1 cellular context compared by ENCODE assay signal in genomic region chr19:43901395-43902390, GRCh38.
TF ChIP-seq lines count a peak whose summit lies in the region.

No MANE protein-coding gene starts in this region.

TF ChIP-seq in HEK293, 187 proteins besides CTCF, POLR2A, EP300 and RAD21 (continued from another document):
- TF ChIP-seq, protein P1, sequence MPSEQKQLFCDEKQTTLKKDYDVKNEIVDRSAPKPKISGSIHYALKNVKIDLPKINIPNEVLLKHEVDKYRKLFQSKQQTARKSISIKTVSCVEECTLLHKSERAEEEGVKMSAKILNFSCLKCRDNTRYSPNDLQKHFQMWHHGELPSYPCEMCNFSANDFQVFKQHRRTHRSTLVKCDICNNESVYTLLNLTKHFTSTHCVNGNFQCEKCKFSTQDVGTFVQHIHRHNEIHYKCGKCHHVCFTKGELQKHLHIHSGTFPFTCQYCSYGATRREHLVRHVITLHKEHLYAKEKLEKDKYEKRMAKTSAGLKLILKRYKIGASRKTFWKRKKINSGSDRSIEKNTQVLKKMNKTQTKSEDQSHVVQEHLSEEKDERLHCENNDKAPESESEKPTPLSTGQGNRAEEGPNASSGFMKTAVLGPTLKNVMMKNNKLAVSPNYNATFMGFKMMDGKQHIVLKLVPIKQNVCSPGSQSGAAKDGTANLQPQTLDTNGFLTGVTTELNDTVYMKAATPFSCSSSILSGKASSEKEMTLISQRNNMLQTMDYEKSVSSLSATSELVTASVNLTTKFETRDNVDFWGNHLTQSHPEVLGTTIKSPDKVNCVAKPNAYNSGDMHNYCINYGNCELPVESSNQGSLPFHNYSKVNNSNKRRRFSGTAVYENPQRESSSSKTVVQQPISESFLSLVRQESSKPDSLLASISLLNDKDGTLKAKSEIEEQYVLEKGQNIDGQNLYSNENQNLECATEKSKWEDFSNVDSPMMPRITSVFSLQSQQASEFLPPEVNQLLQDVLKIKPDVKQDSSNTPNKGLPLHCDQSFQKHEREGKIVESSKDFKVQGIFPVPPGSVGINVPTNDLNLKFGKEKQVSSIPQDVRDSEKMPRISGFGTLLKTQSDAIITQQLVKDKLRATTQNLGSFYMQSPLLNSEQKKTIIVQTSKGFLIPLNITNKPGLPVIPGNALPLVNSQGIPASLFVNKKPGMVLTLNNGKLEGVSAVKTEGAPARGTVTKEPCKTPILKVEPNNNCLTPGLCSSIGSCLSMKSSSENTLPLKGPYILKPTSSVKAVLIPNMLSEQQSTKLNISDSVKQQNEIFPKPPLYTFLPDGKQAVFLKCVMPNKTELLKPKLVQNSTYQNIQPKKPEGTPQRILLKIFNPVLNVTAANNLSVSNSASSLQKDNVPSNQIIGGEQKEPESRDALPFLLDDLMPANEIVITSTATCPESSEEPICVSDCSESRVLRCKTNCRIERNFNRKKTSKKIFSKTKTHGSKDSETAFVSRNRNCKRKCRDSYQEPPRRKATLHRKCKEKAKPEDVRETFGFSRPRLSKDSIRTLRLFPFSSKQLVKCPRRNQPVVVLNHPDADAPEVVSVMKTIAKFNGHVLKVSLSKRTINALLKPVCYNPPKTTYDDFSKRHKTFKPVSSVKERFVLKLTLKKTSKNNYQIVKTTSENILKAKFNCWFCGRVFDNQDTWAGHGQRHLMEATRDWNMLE (tag by site-specific recombination; conservative IDR thresholded peaks at IDR 0.05; ENCODE audit: low read depth) = peak; percentile 100
- TF ChIP-seq MEIS1 (CRISPR knock-in tag; IDR thresholded peaks at IDR 0.05; ENCODE audit: borderline replicate concordance) (no peak), MZF1 (tag by site-specific recombination; IDR thresholded peaks at IDR 0.05; ENCODE audit: borderline replicate concordance) (peak; percentile 46; the same call in 1 of the 2 replicates), ZNF596 (tag by site-specific recombination; IDR thresholded peaks at IDR 0.05) (no peak), RBAK (tag by site-specific recombination; IDR thresholded peaks at IDR 0.05) (peak; percentile 14; the same call in 1 of the 2 replicates), ZNF16 (tag by site-specific recombination; IDR thresholded peaks at IDR 0.05; ENCODE audit: low read depth) (peak; percentile 11; the same call in 1 of the 2 replicates), ZNF777 (tag by site-specific recombination; IDR thresholded peaks at IDR 0.05; ENCODE audit: borderline replicate concordance) (peak; percentile 96), MYNN (tag by site-specific recombination; IDR thresholded peaks at IDR 0.05; ENCODE audit: borderline replicate concordance) (peak; percentile 76; the same call in 1 of the 2 replicates), ZNF184 (tag by site-specific recombination; IDR thresholded peaks at IDR 0.05) (no peak), SP7 (tag by site-specific recombination; IDR thresholded peaks at IDR 0.05) (peak; percentile 78; the same call in 1 of the 2 replicates), ZNF629 (tag by site-specific recombination; IDR thresholded peaks at IDR 0.05) (peak; percentile 74), FEZF1 (tag by site-specific recombination; IDR thresholded peaks at IDR 0.05) (peak; percentile 32; the same call in 1 of the 2 replicates), KLF9 (tag by site-specific recombination; IDR thresholded peaks at IDR 0.05; ENCODE audit: low read depth) (peak; percentile 87), SP3 (tag by site-specific recombination; IDR thresholded peaks at IDR 0.05) (peak; percentile 89), GLI4 (tag by site-specific recombination; IDR thresholded peaks at IDR 0.05) (no peak), HOXD13 (CRISPR knock-in tag; IDR thresholded peaks at IDR 0.05; ENCODE audit: borderline replicate concordance) (peak; percentile 36; the same call in 1 of the 2 replicates), ZNF132 (tag by site-specific recombination; IDR thresholded peaks at IDR 0.05; ENCODE audit: borderline replicate concordance) (no peak), SETDB1 (IDR thresholded peaks at IDR 0.05; ENCODE audit: insufficient read length, low read length) (peak; percentile 81), WT1 (tag by site-specific recombination; IDR thresholded peaks at IDR 0.05) (no peak; the same call in 1 of the 2 replicates), ZBTB48 (tag by site-specific recombination; IDR thresholded peaks at IDR 0.05) (peak; percentile 99), ZNF48 (tag by site-specific recombination; IDR thresholded peaks at IDR 0.05) (no peak), ZNF561 (tag by site-specific recombination; IDR thresholded peaks at IDR 0.05; ENCODE audit: borderline replicate concordance) (peak; percentile 77; the same call in 1 of the 2 replicates), ZNF114 (tag by site-specific recombination; IDR thresholded peaks at IDR 0.05) (no peak), ZFP37 (tag by site-specific recombination; IDR thresholded peaks at IDR 0.05) (peak; percentile 86), ZNF292 (tag by site-specific recombination; IDR thresholded peaks at IDR 0.05; ENCODE audit: borderline replicate concordance, low read depth) (no peak), KLF1 (tag by site-specific recombination; IDR thresholded peaks at IDR 0.05) (peak; percentile 80), ZNF169 (tag by site-specific recombination; IDR thresholded peaks at IDR 0.05) (peak; percentile 92), ZNF549 (tag by site-specific recombination; IDR thresholded peaks at IDR 0.05) (no peak), ZNF664 (tag by site-specific recombination; IDR thresholded peaks at IDR 0.05) (peak; percentile 23; the same call in 1 of the 2 replicates), ZNF571 (tag by site-specific recombination; IDR thresholded peaks at IDR 0.05) (peak; percentile 80; the same call in 1 of the 2 replicates), ZNF138 (tag by site-specific recombination; IDR thresholded peaks at IDR 0.05; ENCODE audit: borderline replicate concordance) (no peak), ZNF324 (tag by site-specific recombination; IDR thresholded peaks at IDR 0.05) (peak; percentile 97), YY1 (tag by site-specific recombination; IDR thresholded peaks at IDR 0.05) (peak; percentile 95), ZNF837 (tag by site-specific recombination; IDR thresholded peaks at IDR 0.05) (no peak), ZNF366 (tag by site-specific recombination; conservative IDR thresholded peaks at IDR 0.05) (peak; percentile 48), ZNF223 (tag by site-specific recombination; IDR thresholded peaks at IDR 0.05) (peak; percentile 63; the same call in 1 of the 2 replicates), ZBTB7A (tag by site-specific recombination; IDR thresholded peaks at IDR 0.05; ENCODE audit: low read depth) (peak; percentile 77), ZNF274 (IDR thresholded peaks at IDR 0.05; ENCODE audit: low read length) (no peak), ZNF274 (tag by site-specific recombination; IDR thresholded peaks at IDR 0.05; ENCODE audit: borderline replicate concordance) (0 out of 2 replicates have a peak, but pooled peaks have one; percentile 67), GLIS2 (tag by site-specific recombination; IDR thresholded peaks at IDR 0.05) (no peak), ZNF510 (tag by site-specific recombination; IDR thresholded peaks at IDR 0.05; ENCODE audit: insufficient replicate concordance) (no peak), ZNF155 (tag by site-specific recombination; IDR thresholded peaks at IDR 0.05) (peak; percentile 93; the same call in 1 of the 2 replicates), PRDM10 (tag by site-specific recombination; IDR thresholded peaks at IDR 0.05) (peak; percentile 97)
- TF ChIP-seq, protein P2, sequence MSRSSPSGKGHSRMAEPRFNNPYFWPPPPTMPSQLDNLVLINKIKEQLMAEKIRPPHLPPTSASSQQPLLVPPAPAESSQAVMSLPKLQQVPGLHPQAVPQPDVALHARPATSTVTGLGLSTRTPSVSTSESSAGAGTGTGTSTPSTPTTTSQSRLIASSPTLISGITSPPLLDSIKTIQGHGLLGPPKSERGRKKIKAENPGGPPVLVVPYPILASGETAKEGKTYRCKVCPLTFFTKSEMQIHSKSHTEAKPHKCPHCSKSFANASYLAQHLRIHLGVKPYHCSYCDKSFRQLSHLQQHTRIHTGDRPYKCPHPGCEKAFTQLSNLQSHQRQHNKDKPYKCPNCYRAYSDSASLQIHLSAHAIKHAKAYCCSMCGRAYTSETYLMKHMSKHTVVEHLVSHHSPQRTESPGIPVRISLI (tag by site-specific recombination; IDR thresholded peaks at IDR 0.05) = peak; percentile 9; the same call in 1 of the 2 replicates
- TF ChIP-seq, protein P3, sequence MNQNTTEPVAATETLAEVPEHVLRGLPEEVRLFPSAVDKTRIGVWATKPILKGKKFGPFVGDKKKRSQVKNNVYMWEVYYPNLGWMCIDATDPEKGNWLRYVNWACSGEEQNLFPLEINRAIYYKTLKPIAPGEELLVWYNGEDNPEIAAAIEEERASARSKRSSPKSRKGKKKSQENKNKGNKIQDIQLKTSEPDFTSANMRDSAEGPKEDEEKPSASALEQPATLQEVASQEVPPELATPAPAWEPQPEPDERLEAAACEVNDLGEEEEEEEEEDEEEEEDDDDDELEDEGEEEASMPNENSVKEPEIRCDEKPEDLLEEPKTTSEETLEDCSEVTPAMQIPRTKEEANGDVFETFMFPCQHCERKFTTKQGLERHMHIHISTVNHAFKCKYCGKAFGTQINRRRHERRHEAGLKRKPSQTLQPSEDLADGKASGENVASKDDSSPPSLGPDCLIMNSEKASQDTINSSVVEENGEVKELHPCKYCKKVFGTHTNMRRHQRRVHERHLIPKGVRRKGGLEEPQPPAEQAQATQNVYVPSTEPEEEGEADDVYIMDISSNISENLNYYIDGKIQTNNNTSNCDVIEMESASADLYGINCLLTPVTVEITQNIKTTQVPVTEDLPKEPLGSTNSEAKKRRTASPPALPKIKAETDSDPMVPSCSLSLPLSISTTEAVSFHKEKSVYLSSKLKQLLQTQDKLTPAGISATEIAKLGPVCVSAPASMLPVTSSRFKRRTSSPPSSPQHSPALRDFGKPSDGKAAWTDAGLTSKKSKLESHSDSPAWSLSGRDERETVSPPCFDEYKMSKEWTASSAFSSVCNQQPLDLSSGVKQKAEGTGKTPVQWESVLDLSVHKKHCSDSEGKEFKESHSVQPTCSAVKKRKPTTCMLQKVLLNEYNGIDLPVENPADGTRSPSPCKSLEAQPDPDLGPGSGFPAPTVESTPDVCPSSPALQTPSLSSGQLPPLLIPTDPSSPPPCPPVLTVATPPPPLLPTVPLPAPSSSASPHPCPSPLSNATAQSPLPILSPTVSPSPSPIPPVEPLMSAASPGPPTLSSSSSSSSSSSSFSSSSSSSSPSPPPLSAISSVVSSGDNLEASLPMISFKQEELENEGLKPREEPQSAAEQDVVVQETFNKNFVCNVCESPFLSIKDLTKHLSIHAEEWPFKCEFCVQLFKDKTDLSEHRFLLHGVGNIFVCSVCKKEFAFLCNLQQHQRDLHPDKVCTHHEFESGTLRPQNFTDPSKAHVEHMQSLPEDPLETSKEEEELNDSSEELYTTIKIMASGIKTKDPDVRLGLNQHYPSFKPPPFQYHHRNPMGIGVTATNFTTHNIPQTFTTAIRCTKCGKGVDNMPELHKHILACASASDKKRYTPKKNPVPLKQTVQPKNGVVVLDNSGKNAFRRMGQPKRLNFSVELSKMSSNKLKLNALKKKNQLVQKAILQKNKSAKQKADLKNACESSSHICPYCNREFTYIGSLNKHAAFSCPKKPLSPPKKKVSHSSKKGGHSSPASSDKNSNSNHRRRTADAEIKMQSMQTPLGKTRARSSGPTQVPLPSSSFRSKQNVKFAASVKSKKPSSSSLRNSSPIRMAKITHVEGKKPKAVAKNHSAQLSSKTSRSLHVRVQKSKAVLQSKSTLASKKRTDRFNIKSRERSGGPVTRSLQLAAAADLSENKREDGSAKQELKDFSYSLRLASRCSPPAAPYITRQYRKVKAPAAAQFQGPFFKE (tag by site-specific recombination; IDR thresholded peaks at IDR 0.05; ENCODE audit: borderline replicate concordance) = peak; percentile 27; the same call in 1 of the 2 replicates
- TF ChIP-seq, protein P4, sequence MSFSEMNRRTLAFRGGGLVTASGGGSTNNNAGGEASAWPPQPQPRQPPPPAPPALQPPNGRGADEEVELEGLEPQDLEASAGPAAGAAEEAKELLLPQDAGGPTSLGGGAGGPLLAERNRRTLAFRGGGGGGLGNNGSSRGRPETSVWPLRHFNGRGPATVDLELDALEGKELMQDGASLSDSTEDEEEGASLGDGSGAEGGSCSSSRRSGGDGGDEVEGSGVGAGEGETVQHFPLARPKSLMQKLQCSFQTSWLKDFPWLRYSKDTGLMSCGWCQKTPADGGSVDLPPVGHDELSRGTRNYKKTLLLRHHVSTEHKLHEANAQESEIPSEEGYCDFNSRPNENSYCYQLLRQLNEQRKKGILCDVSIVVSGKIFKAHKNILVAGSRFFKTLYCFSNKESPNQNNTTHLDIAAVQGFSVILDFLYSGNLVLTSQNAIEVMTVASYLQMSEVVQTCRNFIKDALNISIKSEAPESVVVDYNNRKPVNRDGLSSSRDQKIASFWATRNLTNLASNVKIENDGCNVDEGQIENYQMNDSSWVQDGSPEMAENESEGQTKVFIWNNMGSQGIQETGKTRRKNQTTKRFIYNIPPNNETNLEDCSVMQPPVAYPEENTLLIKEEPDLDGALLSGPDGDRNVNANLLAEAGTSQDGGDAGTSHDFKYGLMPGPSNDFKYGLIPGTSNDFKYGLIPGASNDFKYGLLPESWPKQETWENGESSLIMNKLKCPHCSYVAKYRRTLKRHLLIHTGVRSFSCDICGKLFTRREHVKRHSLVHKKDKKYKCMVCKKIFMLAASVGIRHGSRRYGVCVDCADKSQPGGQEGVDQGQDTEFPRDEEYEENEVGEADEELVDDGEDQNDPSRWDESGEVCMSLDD (tag by site-specific recombination; IDR thresholded peaks at IDR 0.05) = peak; percentile 79
